In genomic region chr20:50932016-50932338, GRCh38 we compare ENCODE assay signal across 1 cellular context.
TF ChIP-seq lines count a peak whose summit lies in the region.

No MANE protein-coding gene starts in this region.

TF ChIP-seq in IMR-90, 13 proteins besides CTCF, POLR2A, EP300 and RAD21 (continued from another document):
- no peak for TF ChIP-seq USF2 (IDR thresholded peaks at IDR 0.05; ENCODE audit: low read depth, low read length)
- no peak for TF ChIP-seq NFE2L2 (IDR thresholded peaks at IDR 0.05; ENCODE audit: low read depth, low read length)
- no peak for TF ChIP-seq RFX5 (IDR thresholded peaks at IDR 0.05; ENCODE audit: low read depth, low read length)
- no peak for TF ChIP-seq CHD1 (IDR thresholded peaks at IDR 0.05; ENCODE audit: low read depth, low read length)
